23 cellular contexts compared by ENCODE assay signal in genomic region chr9:71620806-71621205, GRCh38.
DNase-seq lines count a peak whose midpoint lies in the region; ATAC-seq, FAIRE-seq and TF ChIP-seq lines count a peak whose summit lies in the region.
"Had no signal": no experiment of that assay in that cellular context is flagged by ENCODE, and none has a peak within 500 bp of the region (broad histone marks: within the 10 kb centered on the region; RNA-seq: fewer than 3 reads in every experiment).

No MANE protein-coding gene starts in this region.

- DNase-seq in H54 (ENCODE audit: insufficient read length, low spot score) (no peak), fibroblast of peridontal ligament (ENCODE audit: extremely low read depth) (peak; percentile 2), midbrain (lab: John Stamatoyannopoulos, UW) (peak; percentile 53), posterior vena cava (ENCODE audit: low spot score) (no peak), NCI-H345 treated with DMSO at 0.1 percent for 48 hours (lab: John Stamatoyannopoulos, UW; ENCODE audit: unreplicated experiment) (no peak)
- DNase-seq: CD4-positive, alpha-beta memory T cell; COR-L47; Karpas-422; NCI-H1092 treated with DMSO at 0.1 percent for 48 hours; NCI-H1436 treated with DMSO at 0.1 percent for 48 hours; NCI-H1930; NCI-H2107; NCI-H526; OCI-M1; Peyer's patch; SIG-M5; SW 1271 had no signal

- intact Hi-C loops in posterior vena cava (cut with DNase I): no loop called here

- ATAC-seq in SK-N-SH treated with all-trans-retinoic acid at 6 μM for 48 hours (no peak), HG03342 (IDR thresholded peaks at IDR 0.05; ENCODE audit: unreplicated experiment) (no peak)
- ATAC-seq: HepG2 had no signal

- peak; percentile 48 for FAIRE-seq in H54 (lab: Jason Lieb, UNC)
- FAIRE-seq: A204.1, G401.6, H1, HepG2 had no signal

- TF ChIP-seq POLR2A in H54 (IDR thresholded peaks at IDR 0.05; ENCODE audit: low read depth, low read length): no peak

TF ChIP-seq in SK-N-SH treated with all-trans-retinoic acid at 6 μM for 48 hours, 23 proteins besides CTCF, POLR2A, EP300 and RAD21:
- TF ChIP-seq POU6F1 (CRISPR knock-in tag; IDR thresholded peaks at IDR 0.05; ENCODE audit: borderline replicate concordance, low read depth): no peak

Comparison
In these comparisons a context has a peak if more than half of its experiments do, and no peak if none do; other contexts are left out.
1. DNase-seq: peak in fibroblast of peridontal ligament (single experiment) and midbrain (single experiment); none in H54 (single experiment), posterior vena cava (single experiment) and NCI-H345 treated with DMSO at 0.1 percent for 48 hours (single experiment).